2 cellular contexts compared by ENCODE assay signal in genomic region chr13:113976711-113977684, GRCh38.
TF ChIP-seq lines count a peak whose summit lies in the region.

No MANE protein-coding gene starts in this region.

TF ChIP-seq in IMR-90, 13 proteins besides CTCF, POLR2A, EP300 and RAD21:
- peak; percentile 45 for TF ChIP-seq CEBPB (IDR thresholded peaks at IDR 0.05; ENCODE audit: low read depth, low read length)
- TF ChIP-seq BHLHE40 (IDR thresholded peaks at IDR 0.05; ENCODE audit: low read depth, low read length): no peak

TF ChIP-seq in H1, 55 proteins besides CTCF, POLR2A, EP300 and RAD21:
- no peak for TF ChIP-seq BACH1 (IDR thresholded peaks at IDR 0.05; ENCODE audit: low read length)
- peak; percentile 80 for TF ChIP-seq CTBP2 (IDR thresholded peaks at IDR 0.05; ENCODE audit: borderline replicate concordance, insufficient read depth, insufficient read length, low read length)
- 0 out of 4 replicates have a peak, but pooled peaks of 1 of the 2 experiments have one; percentile 22 for TF ChIP-seq SIN3A (conservative IDR thresholded peaks at IDR 0.05 in 1 of 2, IDR thresholded peaks at IDR 0.05 in 1 of 2; ENCODE audit: low read depth in 1 of 2, low read length in 2 of 2)
